20 cellular contexts compared by ENCODE assay signal in the genomic region with DNA sequence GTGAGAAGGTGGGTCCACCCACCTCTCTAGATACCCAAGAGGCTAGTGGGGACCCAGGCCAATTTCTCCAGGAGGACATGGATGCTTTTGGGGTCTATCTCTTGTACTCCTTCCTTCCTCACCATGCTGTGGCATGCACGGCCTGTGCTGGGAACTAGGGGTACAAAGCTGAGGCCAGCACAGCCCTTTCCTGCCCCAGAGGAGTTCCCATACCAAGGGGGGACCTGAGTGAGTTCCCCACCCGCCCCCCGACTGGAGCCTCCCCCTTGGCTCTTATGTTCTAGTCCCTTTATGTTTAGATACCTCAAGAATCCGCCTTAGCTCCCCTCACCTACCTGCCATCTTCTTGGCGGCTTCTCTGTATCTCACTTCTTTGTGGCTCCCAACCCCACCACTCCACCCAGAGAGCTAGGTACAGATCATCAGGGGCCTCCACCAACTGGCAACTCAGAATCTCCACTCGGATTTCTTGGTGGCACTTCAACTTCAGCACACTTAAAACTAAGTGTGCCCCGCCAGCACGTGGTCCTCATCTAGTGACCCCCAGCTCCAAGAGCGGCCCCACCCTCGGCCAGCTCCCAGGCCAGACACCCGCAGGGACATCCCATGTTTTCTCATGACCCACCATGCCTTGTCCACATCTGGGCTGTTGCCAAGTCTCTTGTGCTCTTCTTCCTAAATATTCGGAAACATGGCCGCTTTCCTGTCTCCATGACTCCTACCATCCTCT.
A peak's percentile ranks its signal among the peaks of the same experiment; 100 is the strongest.
DNase-seq lines count a peak whose midpoint lies in the region; ATAC-seq and TF ChIP-seq lines count a peak whose summit lies in the region.
"Had no signal": no experiment of that assay in that cellular context is flagged by ENCODE, and none has a peak within 500 bp of the region (broad histone marks: within the 10 kb centered on the region; RNA-seq: fewer than 3 reads in every experiment).

No MANE protein-coding gene starts in this region.

- TF ChIP-seq CTCF in coronary artery (IDR thresholded peaks at IDR 0.05) = no peak
- TF ChIP-seq CTCF in osteocyte (IDR thresholded peaks at IDR 0.05) = no peak

- no peak overlapping the region for H3K27ac ChIP-seq in coronary artery
- H3K27ac ChIP-seq: BLaER1, cardiac muscle cell, gastrocnemius medialis, skin epidermis had no signal

- H3K4me3 Mint-ChIP-seq in activated naive CD4-positive, alpha-beta T cell treated with anti-CD3 and anti-CD28 coated beads, Interleukin-2, amount 10 ng/mL, durations not matched to agents 7 days and 5 days = no peak overlapping the region
- H3K4me3 Mint-ChIP-seq in osteocyte (ENCODE audit: unreplicated experiment) = no peak overlapping the region
- H3K4me3 Mint-ChIP-seq: activated T-helper 17 cell treated with anti-CD3 and anti-CD28 coated beads, Interleukin-2, amount 50 U/mL, for 72 hours; IgD-negative memory B cell; natural killer cell treated with Interleukin-12 subunit alpha and Interleukin-12 subunit beta and Interleukin-15 and Interleukin-18, amount 100 ng/mL, for 72 hours had no signal

- H3K4me1 Mint-ChIP-seq in activated naive CD4-positive, alpha-beta T cell treated with anti-CD3 and anti-CD28 coated beads, Interleukin-2, amount 10 ng/mL, durations not matched to agents 7 days and 5 days = no peaks in the 10 kb centered on the region
- no peaks in the 10 kb centered on the region for H3K4me1 Mint-ChIP-seq in osteocyte (ENCODE audit: unreplicated experiment)
- H3K4me1 Mint-ChIP-seq: activated T-helper 17 cell treated with anti-CD3 and anti-CD28 coated beads, Interleukin-2, amount 50 U/mL, for 72 hours; IgD-negative memory B cell had no signal

- H3K27ac Mint-ChIP-seq in activated naive CD4-positive, alpha-beta T cell treated with anti-CD3 and anti-CD28 coated beads, Interleukin-2, amount 10 ng/mL, durations not matched to agents 7 days and 5 days = no peak overlapping the region
- no peak overlapping the region for H3K27ac Mint-ChIP-seq in osteocyte (ENCODE audit: unreplicated experiment)
- H3K27ac Mint-ChIP-seq: activated T-helper 17 cell treated with anti-CD3 and anti-CD28 coated beads, Interleukin-2, amount 50 U/mL, for 72 hours; natural killer cell treated with Interleukin-12 subunit alpha and Interleukin-12 subunit beta and Interleukin-15 and Interleukin-18, amount 100 ng/mL, for 72 hours had no signal

- CTCF ChIA-PET in activated naive CD4-positive, alpha-beta T cell treated with anti-CD3 and anti-CD28 coated beads, Interleukin-2, amount 10 ng/mL, durations not matched to agents 7 days and 5 days (lab: Charles Lee) = no interaction called here

- no peaks in the 10 kb centered on the region for H3K36me3 Mint-ChIP-seq in activated naive CD4-positive, alpha-beta T cell treated with anti-CD3 and anti-CD28 coated beads, Interleukin-2, amount 10 ng/mL, durations not matched to agents 7 days and 5 days
- no peaks in the 10 kb centered on the region for H3K36me3 Mint-ChIP-seq in osteocyte (ENCODE audit: unreplicated experiment)
- H3K36me3 Mint-ChIP-seq: IgD-negative memory B cell; natural killer cell treated with Interleukin-12 subunit alpha and Interleukin-12 subunit beta and Interleukin-15 and Interleukin-18, amount 100 ng/mL, for 72 hours had no signal

- H3K4me3 ChIP-seq in coronary artery = no peak overlapping the region
- H3K4me3 ChIP-seq: BLaER1, cardiac muscle cell, gastrocnemius medialis, skin epidermis had no signal

- peak; percentile 14 for DNase-seq in activated naive CD4-positive, alpha-beta T cell treated with anti-CD3 and anti-CD28 coated beads, Interleukin-2, amount 10 ng/mL, durations not matched to agents 7 days and 5 days
- DNase-seq in activated naive CD4-positive, alpha-beta T cell treated with anti-CD3 and anti-CD28 coated beads, Interleukin-2, amount 50 U/mL, for 16 hours = no peak
- DNase-seq in coronary artery (ENCODE audit: low spot score) = peak; percentile 47
- DNase-seq in osteocyte (ENCODE audit: extremely low spot score, unreplicated experiment) = peak; percentile 69
- peak; percentile 36 for DNase-seq in ureter (ENCODE audit: low spot score)
- no peak for DNase-seq in A172 (ENCODE audit: low spot score)
- no peak for DNase-seq in RPMI8226
- DNase-seq: amniotic stem cell; gastrocnemius medialis; NCI-H1417 treated with DMSO at 0.1 percent for 48 hours; NCI-H2171 treated with DMSO at 0.1 percent for 48 hours; NCI-H69; stimulated activated naive CD8-positive, alpha-beta T cell treated with anti-CD3 and anti-CD28 coated beads, Interleukin-15, Interleukin-2, amounts not matched to agents 100 U/mL and 50 U/mL, for 24 hours had no signal

- peaks cover 4% of the 10 kb centered on the region for H3K9me3 Mint-ChIP-seq in activated naive CD4-positive, alpha-beta T cell treated with anti-CD3 and anti-CD28 coated beads, Interleukin-2, amount 10 ng/mL, durations not matched to agents 7 days and 5 days
- H3K9me3 Mint-ChIP-seq in osteocyte (ENCODE audit: unreplicated experiment) = peaks cover 5% of the 10 kb centered on the region
- H3K9me3 Mint-ChIP-seq: natural killer cell treated with Interleukin-12 subunit alpha and Interleukin-12 subunit beta and Interleukin-15 and Interleukin-18, amount 100 ng/mL, for 72 hours had no signal

- peaks cover 14% of the 10 kb centered on the region for H3K27me3 Mint-ChIP-seq in activated naive CD4-positive, alpha-beta T cell treated with anti-CD3 and anti-CD28 coated beads, Interleukin-2, amount 10 ng/mL, durations not matched to agents 7 days and 5 days
- peaks cover 17% of the 10 kb centered on the region for H3K27me3 Mint-ChIP-seq in osteocyte (ENCODE audit: unreplicated experiment)

- no peak for ATAC-seq in HG03280 (IDR thresholded peaks at IDR 0.05; ENCODE audit: unreplicated experiment)
- ATAC-seq: activated T-helper 17 cell treated with anti-CD3 and anti-CD28 coated beads, Interleukin-2, amount 50 U/mL, for 72 hours; gastrocnemius medialis; stimulated activated naive CD8-positive, alpha-beta T cell treated with anti-CD3 and anti-CD28 coated beads, Interleukin-15, Interleukin-2, amounts not matched to agents 100 U/mL and 50 U/mL, for 24 hours had no signal

Comparison
In these comparisons a context has a peak if more than half of its experiments do, and no peak if none do; other contexts are left out.
1. DNase-seq: peak in activated naive CD4-positive, alpha-beta T cell treated with anti-CD3 and anti-CD28 coated beads, Interleukin-2, amount 10 ng/mL, durations not matched to agents 7 days and 5 days (single experiment), coronary artery (single experiment), osteocyte (single experiment) and ureter (single experiment); none in activated naive CD4-positive, alpha-beta T cell treated with anti-CD3 and anti-CD28 coated beads, Interleukin-2, amount 50 U/mL, for 16 hours (single experiment), A172 (single experiment) and RPMI8226 (single experiment).